29 cellular contexts compared by ENCODE assay signal in the genomic region with DNA sequence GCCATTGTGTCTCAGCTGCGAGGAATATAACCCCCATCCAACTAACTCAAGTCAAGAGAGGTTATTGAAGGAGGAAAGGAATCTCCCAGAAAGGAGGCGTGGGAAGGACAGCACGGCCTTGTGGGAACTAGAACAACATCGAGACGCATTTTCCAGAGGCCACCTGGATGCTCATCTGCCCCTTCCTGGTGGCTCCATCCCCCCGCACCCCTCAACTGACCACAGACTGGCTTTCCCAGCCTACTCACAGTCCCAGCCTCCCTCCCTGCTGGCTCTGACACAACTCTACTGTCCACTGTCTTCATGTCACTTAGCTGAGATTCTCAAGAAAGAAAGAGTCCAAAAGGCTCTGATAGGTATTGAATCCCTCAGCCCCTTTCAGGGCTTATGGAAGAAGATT.
"Had no signal": no experiment of that assay in that cellular context is flagged by ENCODE, and none has a peak within 500 bp of the region (broad histone marks: within the 10 kb centered on the region; RNA-seq: fewer than 3 reads in every experiment).

No MANE protein-coding gene starts in this region.

- H3K4me1 Mint-ChIP-seq: stimulated activated effector memory CD8-positive, alpha-beta T cell treated with anti-CD3 and anti-CD28 coated beads, Interleukin-12 subunit alpha, Interleukin-12 subunit beta, amount 100 ng/mL, for 72 hours; stimulated activated naive CD8-positive, alpha-beta T cell treated with anti-CD3 and anti-CD28 coated beads, Interleukin-15, amount 100 ng/mL, for 72 hours had no signal

- H3K27ac ChIP-seq: neutrophil, pancreas, psoas muscle, right lobe of liver, sigmoid colon, suprapubic skin, testis, tibial artery, transverse colon, upper lobe of right lung, uterus had no signal

- DNase-seq: naive B cell; naive thymus-derived CD8-positive, alpha-beta T cell; nephron progenitor cell; nucleus accumbens; pancreas; psoas muscle; right cardiac atrium; right lobe of liver; sigmoid colon; small intestine; stimulated activated CD4-positive, alpha-beta T cell treated with anti-CD3 and anti-CD28 coated beads, Interleukin-15, amount 100 ng/mL, for 24 hours; stimulated activated CD4-positive, alpha-beta T cell treated with anti-CD3 and anti-CD28 coated beads, Interleukin-2, amount 100 ng/mL, for 24 hours; stimulated activated CD4-positive, alpha-beta T cell treated with anti-CD3 and anti-CD28 coated beads, Interleukin-2, amount 100 ng/mL, for 48 hours; stimulated activated CD4-positive, alpha-beta T cell treated with anti-CD3 and anti-CD28 coated beads, Interleukin-4, amount 100 ng/mL, for 24 hours; stimulated activated naive CD4-positive, alpha-beta T cell; stimulated activated naive CD8-positive, alpha-beta T cell treated with anti-CD3 and anti-CD28 coated beads, Interleukin-15, amount 100 ng/mL, for 72 hours; stimulated activated naive CD8-positive, alpha-beta T cell treated with anti-CD3 and anti-CD28 coated beads, Interleukin-15, Interleukin-2, amounts not matched to agents 100 U/mL and 50 U/mL, for 24 hours; substantia nigra; transverse colon; upper lobe of right lung; uterus had no signal

- H3K9me3 ChIP-seq: neutrophil, pancreas, psoas muscle, right lobe of liver, testis, upper lobe of right lung, uterus had no signal

- H3K27me3 ChIP-seq: neutrophil, pancreas, right lobe of liver, sigmoid colon, suprapubic skin, testis, tibial artery, transverse colon, upper lobe of right lung, uterus had no signal

- H3K36me3 ChIP-seq: neutrophil, pancreas, right lobe of liver, sigmoid colon, suprapubic skin, tibial artery, transverse colon, upper lobe of right lung, uterus had no signal

- H3K4me1 ChIP-seq: pancreas, psoas muscle, sigmoid colon, transverse colon, upper lobe of right lung, uterus had no signal

- H3K4me3 ChIP-seq: pancreas, psoas muscle, right lobe of liver, sigmoid colon, suprapubic skin, testis, tibial artery, transverse colon, upper lobe of right lung, uterus had no signal

- ATAC-seq: naive thymus-derived CD8-positive, alpha-beta T cell; pancreas; psoas muscle; right cardiac atrium; right lobe of liver; stimulated activated naive CD8-positive, alpha-beta T cell treated with anti-CD3 and anti-CD28 coated beads, Interleukin-15, amount 100 ng/mL, for 72 hours; stimulated activated naive CD8-positive, alpha-beta T cell treated with anti-CD3 and anti-CD28 coated beads, Interleukin-15, Interleukin-2, amounts not matched to agents 100 U/mL and 50 U/mL, for 24 hours; upper lobe of right lung had no signal

- H3K36me3 Mint-ChIP-seq: natural killer cell treated with Interleukin-12 subunit alpha and Interleukin-12 subunit beta and Interleukin-15 and Interleukin-18, amount 100 ng/mL, for 72 hours; stimulated activated effector memory CD8-positive, alpha-beta T cell treated with anti-CD3 and anti-CD28 coated beads, Interleukin-12 subunit alpha, Interleukin-12 subunit beta, amount 100 ng/mL, for 72 hours; type B pancreatic cell had no signal

- H3K4me3 Mint-ChIP-seq: naive B cell; naive thymus-derived CD8-positive, alpha-beta T cell; natural killer cell treated with Interleukin-12 subunit alpha and Interleukin-12 subunit beta and Interleukin-15 and Interleukin-18, amount 100 ng/mL, for 72 hours; nephron progenitor cell; neural crest cell; stimulated activated effector memory CD8-positive, alpha-beta T cell treated with anti-CD3 and anti-CD28 coated beads, Interleukin-12 subunit alpha, Interleukin-12 subunit beta, amount 100 ng/mL, for 72 hours; stimulated activated naive CD8-positive, alpha-beta T cell treated with anti-CD3 and anti-CD28 coated beads, Interleukin-15, amount 100 ng/mL, for 72 hours; type B pancreatic cell had no signal

- H3K9me3 Mint-ChIP-seq: natural killer cell treated with Interleukin-12 subunit alpha and Interleukin-12 subunit beta and Interleukin-15 and Interleukin-18, amount 100 ng/mL, for 72 hours; stimulated activated effector memory CD8-positive, alpha-beta T cell treated with anti-CD3 and anti-CD28 coated beads, Interleukin-12 subunit alpha, Interleukin-12 subunit beta, amount 100 ng/mL, for 72 hours; type B pancreatic cell had no signal

- H3K27ac Mint-ChIP-seq: naive thymus-derived CD8-positive, alpha-beta T cell; natural killer cell treated with Interleukin-12 subunit alpha and Interleukin-12 subunit beta and Interleukin-15 and Interleukin-18, amount 100 ng/mL, for 72 hours; nephron progenitor cell; stimulated activated effector memory CD8-positive, alpha-beta T cell treated with anti-CD3 and anti-CD28 coated beads, Interleukin-12 subunit alpha, Interleukin-12 subunit beta, amount 100 ng/mL, for 72 hours; stimulated activated naive CD8-positive, alpha-beta T cell treated with anti-CD3 and anti-CD28 coated beads, Interleukin-15, amount 100 ng/mL, for 72 hours; type B pancreatic cell had no signal
